ENCODE assay signal across 8 cellular contexts in genomic region chr3:189967254-189967865, GRCh38.
DNase-seq lines count a peak whose midpoint lies in the region; ATAC-seq, FAIRE-seq and TF ChIP-seq lines count a peak whose summit lies in the region.

No MANE protein-coding gene starts in this region.

- no peak overlapping the region for H3K27ac Mint-ChIP-seq in Calu3 (ENCODE audit: unreplicated experiment)

- in situ Hi-C loops in astrocyte of the spinal cord (cut with HindIII; ENCODE audit: low sequenced_read_pairs), result loop anchor here (25.0 kb wide), 1 partner anchor 245 kb away; no protein-coding TSS in a partner anchor

- no peaks in the 10 kb centered on the region for H3K36me3 Mint-ChIP-seq in Calu3 (ENCODE audit: insufficient read depth, unreplicated experiment)

- no peaks in the 10 kb centered on the region for H3K9me3 Mint-ChIP-seq in Calu3 (ENCODE audit: low read depth, unreplicated experiment)

- no peak overlapping the region for H3K4me3 Mint-ChIP-seq in Calu3 (ENCODE audit: low read depth, unreplicated experiment)

- no peak overlapping the region for H3K4me3 ChIP-seq in astrocyte of the spinal cord (ENCODE audit: low read depth, low read length)

- TF ChIP-seq CTCF in Calu3 (IDR thresholded peaks at IDR 0.05; ENCODE audit: unreplicated experiment) (peak; percentile 89), astrocyte of the spinal cord (IDR thresholded peaks at IDR 0.05; ENCODE audit: low read depth, low read length) (peak; percentile 73)

- CTCF ChIA-PET in Calu3 (lab: Charles Lee), result interaction anchor here (1.4 to 1.8 kb wide), 2 partner anchors 45 to 417 kb away, joined by 5 to 7 read pairs; no protein-coding TSS in a partner anchor

- intact Hi-C loops in Calu3 (cut with micrococcal nuclease; ENCODE audit: unreplicated experiment), result loop anchor here (1.0 to 10.0 kb wide), 4 partner anchors 49 to 457 kb away; no protein-coding TSS in a partner anchor

- no peaks in the 10 kb centered on the region for H3K4me1 Mint-ChIP-seq in Calu3 (ENCODE audit: low read depth, unreplicated experiment)

- BruUV-seq in Calu3 (replicated peaks; lab: Mats Ljungman, UMichigan), result no TSS peak

- H3K27me3 Mint-ChIP-seq in Calu3 (ENCODE audit: unreplicated experiment), result no peaks in the 10 kb centered on the region

- peak; percentile 80 for ATAC-seq in GM18873 (IDR thresholded peaks at IDR 0.05; ENCODE audit: low FRiP score, unreplicated experiment)
- peak; percentile 73 for ATAC-seq in HG03135 (IDR thresholded peaks at IDR 0.05; ENCODE audit: unreplicated experiment)

- FAIRE-seq in urothelium cell line (lab: Jason Lieb, UNC), result no peak

- DNase-seq in Calu3 (peak; percentile 69), NCI-H460 (ENCODE audit: extremely low read depth, low read depth) (peak; percentile 61), astrocyte of the spinal cord (ENCODE audit: low read depth, low spot score) (peak; percentile 66), kidney glomerular epithelial cell (lab: John Stamatoyannopoulos, UW) (peak; percentile 59), urothelium cell line (ENCODE audit: low spot score) (peak; percentile 35), HK-2 (ENCODE audit: unreplicated experiment) (no peak)
